ENCODE assay signal across 8 cellular contexts in the genomic region with DNA sequence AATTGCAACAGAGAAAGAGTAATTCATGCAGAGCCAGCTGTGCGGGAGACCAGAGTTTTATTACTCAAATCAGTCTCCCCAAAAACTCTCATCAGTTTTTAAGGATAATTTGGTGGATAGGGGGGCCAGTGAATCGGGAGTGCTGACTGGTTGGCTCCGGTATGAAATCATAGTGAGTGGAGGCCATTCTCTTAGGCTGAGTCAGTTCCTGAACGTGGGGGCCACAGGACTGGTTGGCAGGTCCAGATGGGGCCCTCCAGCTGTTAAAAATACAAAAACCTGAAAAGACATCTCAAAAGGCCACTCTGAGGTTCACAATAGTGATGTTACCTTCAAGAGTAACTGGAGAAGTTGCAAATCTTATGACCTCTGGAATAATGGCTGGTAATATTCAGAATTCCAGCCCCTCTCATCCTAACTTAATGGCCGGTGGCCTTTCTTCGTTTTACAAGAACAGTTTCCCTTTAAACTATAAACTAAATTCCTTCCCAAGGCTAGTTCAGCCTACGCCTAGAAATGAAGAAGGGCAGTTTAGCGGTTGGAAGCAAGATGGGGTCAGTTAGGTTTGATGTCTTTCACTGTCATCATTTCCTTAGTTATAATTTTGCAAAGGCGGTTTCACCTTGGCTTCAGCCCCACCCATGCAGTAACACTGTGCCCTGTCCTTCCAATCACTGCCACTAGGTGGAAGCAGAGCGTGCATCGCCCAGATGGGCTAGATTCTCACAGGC. TPM values are rescaled to one million over a fixed set of nuclear protein-coding genes. Genes with fewer than 3 reads are reported as not detected.
DNase-seq lines count a peak whose midpoint lies in the region; ATAC-seq and TF ChIP-seq lines count a peak whose summit lies in the region.

No MANE protein-coding gene starts in this region.

- H2BK5ac ChIP-seq in neuronal stem cell (ENCODE audit: low read length) = no peak overlapping the region

- TF ChIP-seq POLR2A in suprapubic skin (IDR thresholded peaks at IDR 0.05) = no peak

- no CpG with 5 or more reads among the region's 11 CpGs for WGBS in neuronal stem cell (ENCODE audit: extremely low coverage in 2 of 2, insufficient read length in 2 of 2, insufficient replicate concordance in 1 of 2), 2 donors
- WGBS in suprapubic skin = 44% methylated on average over 11 of the region's 11 CpGs

- H3K36me3 ChIP-seq in neuronal stem cell (replicated peaks in 1 of 2; ENCODE audit: control insufficient read depth in 2 of 2, insufficient read depth in 2 of 2, low read length in 2 of 2) (no peaks in the 10 kb centered on the region), suprapubic skin (no peaks in the 10 kb centered on the region)

- H3K27me3 Mint-ChIP-seq in IgD-negative memory B cell = peaks cover 1% of the 10 kb centered on the region
- H3K27me3 Mint-ChIP-seq in activated T-helper 1 cell treated with anti-CD3 and anti-CD28 coated beads, Interleukin-12 subunit alpha, Interleukin-12 subunit beta, Interleukin-2, Interleukin-4 antibody, amounts not matched to agents 30 ng/mL and 10 ng/mL and 1 ng/mL, durations not matched to agents 14 hours and 24 hours and 36 hours (ENCODE audit: insufficient read depth) = peaks cover 2% of the 10 kb centered on the region

- ATAC-seq in HG03095 (IDR thresholded peaks at IDR 0.05; ENCODE audit: unreplicated experiment) = no peak

- peaks cover 0 to 32% (median 3%) of the 10 kb centered on the region in 3 experiments for H3K27me3 ChIP-seq in neuronal stem cell (ENCODE audit: control insufficient read depth in 3 of 3, insufficient read depth in 3 of 3, low read depth in 1 of 3, low read length in 3 of 3)
- no peaks in the 10 kb centered on the region for H3K27me3 ChIP-seq in suprapubic skin

- no peak overlapping the region for H3K4ac ChIP-seq in neuronal stem cell (ENCODE audit: low read length)

- H2AK5ac ChIP-seq in neuronal stem cell (ENCODE audit: low read depth, low read length) = no peak overlapping the region

- H2BK15ac ChIP-seq in neuronal stem cell (ENCODE audit: low read length) = no peak overlapping the region

- no peak overlapping the region for H2BK12ac ChIP-seq in neuronal stem cell (ENCODE audit: low read length)

- H3K4me3 Mint-ChIP-seq in IgD-negative memory B cell = peak overlapping the region; percentile 13 to 62 (median 53)
- no peak overlapping the region for H3K4me3 Mint-ChIP-seq in activated T-helper 1 cell treated with anti-CD3 and anti-CD28 coated beads, Interleukin-12 subunit alpha, Interleukin-12 subunit beta, Interleukin-2, Interleukin-4 antibody, amounts not matched to agents 30 ng/mL and 10 ng/mL and 1 ng/mL, durations not matched to agents 14 hours and 24 hours and 36 hours

- intact Hi-C loops in activated T-helper 1 cell treated with anti-CD3 and anti-CD28 coated beads, Interleukin-12 subunit alpha, Interleukin-12 subunit beta, Interleukin-2, Interleukin-4 antibody, amounts not matched to agents 30 ng/mL and 10 ng/mL and 1 ng/mL, durations not matched to agents 14 hours and 24 hours and 36 hours (cut with micrococcal nuclease) = loop anchor here (1.0 to 2.0 kb wide), 2 partner anchors 45 to 94 kb away; no protein-coding TSS in a partner anchor

- H3K9me3 ChIP-seq in neuronal stem cell (replicated peaks in 1 of 2; ENCODE audit: control insufficient read depth in 2 of 2, insufficient read depth in 1 of 2, low read depth in 1 of 2, low read length in 2 of 2) (peaks cover 2 to 4% of the 10 kb centered on the region in 2 donors), suprapubic skin (no peaks in the 10 kb centered on the region)

- TF ChIP-seq EP300 in suprapubic skin (IDR thresholded peaks at IDR 0.05) = no peak

- peak; percentile 93 to 94 for TF ChIP-seq CTCF in suprapubic skin (IDR thresholded peaks at IDR 0.05)

- H3K9ac ChIP-seq in neuronal stem cell (ENCODE audit: low read depth, low read length, poor library complexity) = no peak overlapping the region

- H3K27ac ChIP-seq in neuronal stem cell (replicated peaks; ENCODE audit: low read length) (no peak overlapping the region), suprapubic skin (no peak overlapping the region)

- H3K4me1 ChIP-seq in neuronal stem cell (ENCODE audit: control insufficient read depth in 2 of 2, insufficient read depth in 1 of 2, low read depth in 1 of 2, low read length in 2 of 2) (peaks cover 0 to 5% of the 10 kb centered on the region in 2 donors), suprapubic skin (peaks cover 30% of the 10 kb centered on the region)

- no peak overlapping the region for H3K14ac ChIP-seq in neuronal stem cell (ENCODE audit: low read length)

- peaks cover 21 to 29% (median 25%) of the 10 kb centered on the region in 3 donors for H3K4me1 Mint-ChIP-seq in IgD-negative memory B cell
- peaks cover 21% of the 10 kb centered on the region for H3K4me1 Mint-ChIP-seq in activated T-helper 1 cell treated with anti-CD3 and anti-CD28 coated beads, Interleukin-12 subunit alpha, Interleukin-12 subunit beta, Interleukin-2, Interleukin-4 antibody, amounts not matched to agents 30 ng/mL and 10 ng/mL and 1 ng/mL, durations not matched to agents 14 hours and 24 hours and 36 hours (ENCODE audit: low read depth)

- H3K18ac ChIP-seq in neuronal stem cell (ENCODE audit: low read length) = no peak overlapping the region

- H2BK120ac ChIP-seq in neuronal stem cell (ENCODE audit: low read depth, low read length) = no peak overlapping the region

- no peaks in the 10 kb centered on the region for H3K79me1 ChIP-seq in neuronal stem cell (ENCODE audit: low read depth, low read length)

- H2AFZ ChIP-seq in neuronal stem cell (ENCODE audit: low read length) = no peak overlapping the region

- no peak overlapping the region for H4K8ac ChIP-seq in neuronal stem cell (ENCODE audit: low read depth, low read length)

- peak; percentile 78 for DNase-seq in EH (ENCODE audit: low read depth)
- DNase-seq in RPMI8226 = peak; percentile 92
- DNase-seq in activated T-helper 1 cell treated with anti-CD3 and anti-CD28 coated beads, Interleukin-12 subunit alpha, Interleukin-12 subunit beta, Interleukin-2, Interleukin-4 antibody, amounts not matched to agents 30 ng/mL and 10 ng/mL and 1 ng/mL, durations not matched to agents 14 hours and 24 hours and 36 hours (ENCODE audit: low spot score) = peak; percentile 81
- DNase-seq in fibroblast of the conjunctiva (ENCODE audit: low read depth) = peak; percentile 54
- DNase-seq in neuronal stem cell (ENCODE audit: low spot score) = peak; percentile 65
- DNase-seq in suprapubic skin (ENCODE audit: low spot score in 2 of 2) = peak; percentile 88

- H3K4me2 ChIP-seq in neuronal stem cell (ENCODE audit: insufficient read depth, low read length, poor library complexity, severe bottlenecking) = no peak overlapping the region

- no peaks in the 10 kb centered on the region for H3K9me3 Mint-ChIP-seq in IgD-negative memory B cell
- no peaks in the 10 kb centered on the region for H3K9me3 Mint-ChIP-seq in activated T-helper 1 cell treated with anti-CD3 and anti-CD28 coated beads, Interleukin-12 subunit alpha, Interleukin-12 subunit beta, Interleukin-2, Interleukin-4 antibody, amounts not matched to agents 30 ng/mL and 10 ng/mL and 1 ng/mL, durations not matched to agents 14 hours and 24 hours and 36 hours

- H3K27ac Mint-ChIP-seq in IgD-negative memory B cell = peak overlapping the region in 2 of 3 donors; percentile 19 to 36
- peak overlapping the region; percentile 42 for H3K27ac Mint-ChIP-seq in activated T-helper 1 cell treated with anti-CD3 and anti-CD28 coated beads, Interleukin-12 subunit alpha, Interleukin-12 subunit beta, Interleukin-2, Interleukin-4 antibody, amounts not matched to agents 30 ng/mL and 10 ng/mL and 1 ng/mL, durations not matched to agents 14 hours and 24 hours and 36 hours

- H3K36me3 Mint-ChIP-seq in IgD-negative memory B cell = peaks cover 2% of the 10 kb centered on the region
- peaks cover 2% of the 10 kb centered on the region for H3K36me3 Mint-ChIP-seq in activated T-helper 1 cell treated with anti-CD3 and anti-CD28 coated beads, Interleukin-12 subunit alpha, Interleukin-12 subunit beta, Interleukin-2, Interleukin-4 antibody, amounts not matched to agents 30 ng/mL and 10 ng/mL and 1 ng/mL, durations not matched to agents 14 hours and 24 hours and 36 hours (ENCODE audit: low read depth)

- no peak overlapping the region for H3K23ac ChIP-seq in neuronal stem cell (ENCODE audit: low read depth, low read length, poor library complexity)

- H3K4me3 ChIP-seq in neuronal stem cell (ENCODE audit: low read length in 2 of 2) = no peak overlapping the region
- H3K4me3 ChIP-seq in suprapubic skin = no peak overlapping the region

- H4K91ac ChIP-seq in neuronal stem cell (ENCODE audit: low read depth, low read length, poor library complexity) = no peak overlapping the region

RNA-seq across cellular contexts. Expression of a gene that starts 6.8 kb away (rescaled TPM):
- polyA plus RNA-seq in IgD-negative memory B cell = 9.2 TPM
- total RNA-seq in activated T-helper 1 cell treated with anti-CD3 and anti-CD28 coated beads, Interleukin-12 subunit alpha, Interleukin-12 subunit beta, Interleukin-2, Interleukin-4 antibody, amounts not matched to agents 30 ng/mL and 10 ng/mL and 1 ng/mL, durations not matched to agents 14 hours and 24 hours and 36 hours = 11.5 and 12.4 TPM in 2 replicates
- polyA plus RNA-seq in neuronal stem cell (2013, experiment 1 of 2) = 16.9 TPM
- 17.1 TPM for polyA plus RNA-seq in neuronal stem cell (2013, experiment 2 of 2)
- total RNA-seq in suprapubic skin = 10 to 100 TPM in 3 of 4 donors, 1 to 10 TPM in 1; 7.1 to 16.4 (median 15.2) TPM

RNA-seq across cellular contexts. Expression of a gene that starts 39.6 kb away (rescaled TPM):
- polyA plus RNA-seq in IgD-negative memory B cell = 6,901 TPM
- total RNA-seq in activated T-helper 1 cell treated with anti-CD3 and anti-CD28 coated beads, Interleukin-12 subunit alpha, Interleukin-12 subunit beta, Interleukin-2, Interleukin-4 antibody, amounts not matched to agents 30 ng/mL and 10 ng/mL and 1 ng/mL, durations not matched to agents 14 hours and 24 hours and 36 hours = 3,770 and 3,814 TPM in 2 replicates
- 40.0 TPM for polyA plus RNA-seq in neuronal stem cell (2013, experiment 1 of 2)
- 38.4 TPM for polyA plus RNA-seq in neuronal stem cell (2013, experiment 2 of 2)
- total RNA-seq in suprapubic skin = 1,000 to 10,000 TPM in 3 of 4 donors, 100 to 1,000 TPM in 1; 995 to 1,612 (median 1,279) TPM
